Comparison of ENCODE assay signal across 22 cellular contexts in genomic region chr14:66628646-66629045, GRCh38.
"Had no signal": no experiment of that assay in that cellular context is flagged by ENCODE, and none has a peak within 500 bp of the region (broad histone marks: within the 10 kb centered on the region; RNA-seq: fewer than 3 reads in every experiment).

No MANE protein-coding gene starts in this region.

- H3K27me3 Mint-ChIP-seq: activated CD8-positive, alpha-beta memory T cell treated with anti-CD3 and anti-CD28 coated beads, Interleukin-2, amount 10 ng/mL, durations not matched to agents 7 days and 5 days; activated naive CD8-positive, alpha-beta T cell treated with anti-CD3 and anti-CD28 coated beads, Interleukin-2, amount 50 U/mL, for 24 hours; activated T-cell treated with anti-CD3 and anti-CD28 coated beads, Interleukin-2, amount 50 U/mL, for 24 hours; brain; central memory CD8-positive, alpha-beta T cell; IgD-negative memory B cell had no signal

- H3K9me3 Mint-ChIP-seq: activated naive CD4-positive, alpha-beta T cell treated with anti-CD3 and anti-CD28 coated beads, Interleukin-2, amount 50 U/mL, for 72 hours; activated T-helper 1 cell treated with anti-CD3 and anti-CD28 coated beads, Interleukin-12 subunit alpha, Interleukin-12 subunit beta, Interleukin-2, Interleukin-4 antibody, amounts not matched to agents 30 ng/mL and 10 ng/mL and 1 ng/mL, durations not matched to agents 14 hours and 24 hours and 36 hours; central memory CD8-positive, alpha-beta T cell; T-helper 1 cell treated with Interleukin-12 subunit alpha and Interleukin-12 subunit beta and Interleukin-4 antibody, amounts not matched to agents 30 μg/mL and 1 μg/mL, for 36 hours had no signal

- DNase-seq: activated CD4-positive, alpha-beta T cell treated with anti-CD3 and anti-CD28 coated beads for 48 hours; activated CD4-positive, alpha-beta T cell treated with anti-CD3 and anti-CD28 coated beads, Interleukin-2, amount 50 U/mL, for 48 hours; activated CD8-positive, alpha-beta memory T cell treated with anti-CD3 and anti-CD28 coated beads, Interleukin-2, amount 10 ng/mL, durations not matched to agents 7 days and 5 days; activated effector memory CD4-positive, alpha-beta T cell treated with anti-CD3 and anti-CD28 coated beads, Interleukin-2, amount 50 U/mL, for 16 hours; activated naive CD4-positive, alpha-beta T cell treated with Interleukin-2 at 50 U/mL for 16 hours; activated naive CD8-positive, alpha-beta T cell treated with anti-CD3 and anti-CD28 coated beads, Interleukin-2, amount 50 U/mL, for 24 hours; activated T-cell treated with anti-CD3 and anti-CD28 coated beads, Interleukin-2, amount 50 U/mL, for 24 hours; amygdala; KG1; NCI-H1048; NCI-H1930; NCI-H2107; NCI-H2227 treated with DMSO at 0.1 percent for 48 hours; NCI-H69; PC-9; SHP77 treated with DMSO at 0.1 percent for 48 hours had no signal

- H3K4me1 Mint-ChIP-seq: activated CD8-positive, alpha-beta memory T cell treated with anti-CD3 and anti-CD28 coated beads, Interleukin-2, amount 10 ng/mL, durations not matched to agents 7 days and 5 days; activated naive CD8-positive, alpha-beta T cell treated with anti-CD3 and anti-CD28 coated beads, Interleukin-2, amount 50 U/mL, for 24 hours; central memory CD8-positive, alpha-beta T cell had no signal

- H3K27ac Mint-ChIP-seq: activated CD8-positive, alpha-beta memory T cell treated with anti-CD3 and anti-CD28 coated beads, Interleukin-2, amount 10 ng/mL, durations not matched to agents 7 days and 5 days; activated naive CD4-positive, alpha-beta T cell treated with anti-CD3 and anti-CD28 coated beads, Interleukin-2, amount 50 U/mL, for 72 hours; activated naive CD8-positive, alpha-beta T cell treated with anti-CD3 and anti-CD28 coated beads, Interleukin-2, amount 50 U/mL, for 24 hours; activated T-cell treated with anti-CD3 and anti-CD28 coated beads, Interleukin-2, amount 50 U/mL, for 24 hours; activated T-helper 1 cell treated with anti-CD3 and anti-CD28 coated beads, Interleukin-12 subunit alpha, Interleukin-12 subunit beta, Interleukin-2, Interleukin-4 antibody, amounts not matched to agents 30 ng/mL and 10 ng/mL and 1 ng/mL, durations not matched to agents 14 hours and 24 hours and 36 hours; IgD-negative memory B cell; T-helper 1 cell treated with Interleukin-12 subunit alpha and Interleukin-12 subunit beta and Interleukin-4 antibody, amounts not matched to agents 30 μg/mL and 1 μg/mL, for 36 hours had no signal

- H3K36me3 Mint-ChIP-seq: activated CD8-positive, alpha-beta memory T cell treated with anti-CD3 and anti-CD28 coated beads, Interleukin-2, amount 10 ng/mL, durations not matched to agents 7 days and 5 days; activated naive CD4-positive, alpha-beta T cell treated with anti-CD3 and anti-CD28 coated beads, Interleukin-2, amount 50 U/mL, for 72 hours; IgD-negative memory B cell had no signal

- H3K4me3 ChIP-seq: PC-9 had no signal

- H3K4me3 Mint-ChIP-seq: activated CD8-positive, alpha-beta memory T cell treated with anti-CD3 and anti-CD28 coated beads, Interleukin-2, amount 10 ng/mL, durations not matched to agents 7 days and 5 days; activated naive CD8-positive, alpha-beta T cell treated with anti-CD3 and anti-CD28 coated beads, Interleukin-2, amount 50 U/mL, for 24 hours; activated T-cell treated with anti-CD3 and anti-CD28 coated beads, Interleukin-2, amount 50 U/mL, for 24 hours; activated T-helper 1 cell treated with anti-CD3 and anti-CD28 coated beads, Interleukin-12 subunit alpha, Interleukin-12 subunit beta, Interleukin-2, Interleukin-4 antibody, amounts not matched to agents 30 ng/mL and 10 ng/mL and 1 ng/mL, durations not matched to agents 14 hours and 24 hours and 36 hours; brain; central memory CD8-positive, alpha-beta T cell; IgD-negative memory B cell; T-helper 1 cell treated with Interleukin-12 subunit alpha and Interleukin-12 subunit beta and Interleukin-4 antibody, amounts not matched to agents 30 μg/mL and 1 μg/mL, for 36 hours had no signal
